8 cellular contexts compared by ENCODE assay signal in the genomic region with DNA sequence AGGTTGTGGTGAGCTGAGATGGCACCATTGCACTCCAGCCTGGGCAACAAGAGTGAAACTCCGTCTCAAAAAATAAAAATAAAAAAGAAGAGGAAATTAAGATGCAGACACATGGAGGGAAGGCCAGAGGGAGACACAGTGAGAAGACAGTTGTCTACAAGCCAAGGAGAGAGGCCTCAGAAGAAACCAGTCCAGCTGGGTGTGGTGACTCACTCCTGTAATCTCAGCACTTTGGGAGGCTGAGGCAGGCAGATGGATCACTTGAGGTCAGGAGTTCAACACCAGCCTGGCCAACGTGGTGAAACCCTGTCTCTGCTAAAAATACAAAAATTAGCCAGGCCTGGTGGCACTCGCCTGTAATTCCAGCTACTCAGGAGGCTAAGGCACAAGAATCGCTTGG.
DNase-seq lines count a peak whose midpoint lies in the region; ATAC-seq and TF ChIP-seq lines count a peak whose summit lies in the region.
"Not testable (repeated sequence)": the region's sequence is repeated elsewhere in the genome, so short reads cannot be mapped to it uniquely, and the experiment has no call there.

No MANE protein-coding gene starts in this region.

- not testable (repeated sequence) for H3K4me3 ChIP-seq in PC-3 (ENCODE audit: low read length); adipocyte (ENCODE audit: low read length); choroid plexus epithelial cell (ENCODE audit: low read depth, low read length); fibroblast of the aortic adventitia (ENCODE audit: low read depth, low read length)

- DNase-seq in EH (ENCODE audit: low read depth) (peak; percentile 77), HS-5 (ENCODE audit: low read depth) (peak; percentile 38), PC-3 (peak; percentile 48), adipocyte (ENCODE audit: low read depth) (peak; percentile 26), choroid plexus epithelial cell (ENCODE audit: low read depth) (peak; percentile 62), fibroblast of the aortic adventitia (ENCODE audit: low read depth) (peak; percentile 84), iris pigment epithelial cell (ENCODE audit: low read depth) (peak; percentile 78)
- DNase-seq in stimulated activated effector memory CD8-positive, alpha-beta T cell treated with anti-CD3 and anti-CD28 coated beads, Interleukin-12 subunit alpha, Interleukin-12 subunit beta, amount 100 ng/mL, for 72 hours (ENCODE audit: low spot score in 2 of 2) = not testable (repeated sequence)

- not testable (repeated sequence) for H3K27me3 ChIP-seq in PC-3 (ENCODE audit: low read length); adipocyte (replicated peaks; ENCODE audit: control insufficient read depth, insufficient read depth, low read length)

- H3K27ac ChIP-seq in PC-3 (ENCODE audit: low read length) = not testable (repeated sequence)

- not testable (repeated sequence) for H3K4me2 ChIP-seq in PC-3 (ENCODE audit: low read length)

- H3K9me2 ChIP-seq in PC-3 (replicated peaks; ENCODE audit: low read length) = not testable (repeated sequence)

- not testable (repeated sequence) for H3K4me3 Mint-ChIP-seq in stimulated activated effector memory CD8-positive, alpha-beta T cell treated with anti-CD3 and anti-CD28 coated beads, Interleukin-12 subunit alpha, Interleukin-12 subunit beta, amount 100 ng/mL, for 72 hours

- H3K27ac Mint-ChIP-seq in stimulated activated effector memory CD8-positive, alpha-beta T cell treated with anti-CD3 and anti-CD28 coated beads, Interleukin-12 subunit alpha, Interleukin-12 subunit beta, amount 100 ng/mL, for 72 hours = peak overlapping the region; percentile 58

- not testable (repeated sequence) for H4K20me1 ChIP-seq in PC-3 (ENCODE audit: low read length)

- not testable (repeated sequence) for BruUV-seq in PC-3 (replicated peaks; lab: Mats Ljungman, UMichigan)

- TF ChIP-seq CTCF in PC-3 (conservative IDR thresholded peaks at IDR 0.05; ENCODE audit: low read depth, low read length); choroid plexus epithelial cell (conservative IDR thresholded peaks at IDR 0.05; ENCODE audit: low read depth, low read length): not testable (repeated sequence)
- TF ChIP-seq CTCF in fibroblast of the aortic adventitia (IDR thresholded peaks at IDR 0.05; ENCODE audit: insufficient read depth, low read length) = peak; percentile 3

- not testable (repeated sequence) for H3K9ac ChIP-seq in PC-3 (ENCODE audit: low read length); adipocyte (ENCODE audit: low read length)

- not testable (repeated sequence) for H3K79me2 ChIP-seq in PC-3 (ENCODE audit: low read length)

- not testable (repeated sequence) for H3K9me3 Mint-ChIP-seq in stimulated activated effector memory CD8-positive, alpha-beta T cell treated with anti-CD3 and anti-CD28 coated beads, Interleukin-12 subunit alpha, Interleukin-12 subunit beta, amount 100 ng/mL, for 72 hours

- H3F3A ChIP-seq in PC-3 (ENCODE audit: low read length, unreplicated experiment) = not testable (repeated sequence)

- CTCF ChIA-PET in PC-3 (lab: Charles Lee) = not testable (repeated sequence)

- not testable (repeated sequence) for H3K4me1 ChIP-seq in PC-3 (ENCODE audit: insufficient read depth, low read length)
- peaks cover 31% of the 10 kb centered on the region for H3K4me1 ChIP-seq in adipocyte (ENCODE audit: control insufficient read depth, insufficient read depth, low read length)

- not testable (repeated sequence) for H3K36me3 ChIP-seq in PC-3 (ENCODE audit: low read depth, low read length); adipocyte (ENCODE audit: control insufficient read depth, insufficient read depth, low read length, severe bottlenecking)

- not testable (repeated sequence) for H2AFZ ChIP-seq in PC-3 (ENCODE audit: low read length)

- POLR2A ChIA-PET in PC-3 (lab: Charles Lee; ENCODE audit: unreplicated experiment) = not testable (repeated sequence)

- H3K4me1 Mint-ChIP-seq in stimulated activated effector memory CD8-positive, alpha-beta T cell treated with anti-CD3 and anti-CD28 coated beads, Interleukin-12 subunit alpha, Interleukin-12 subunit beta, amount 100 ng/mL, for 72 hours = peaks cover 13% of the 10 kb centered on the region

- intact Hi-C loops in PC-3 (cut with micrococcal nuclease) = not testable (repeated sequence)

- ATAC-seq in PC-3 = not testable (repeated sequence)
- peak; percentile 55 for ATAC-seq in stimulated activated effector memory CD8-positive, alpha-beta T cell treated with anti-CD3 and anti-CD28 coated beads, Interleukin-12 subunit alpha, Interleukin-12 subunit beta, amount 100 ng/mL, for 72 hours

- not testable (repeated sequence) for H3K36me3 Mint-ChIP-seq in stimulated activated effector memory CD8-positive, alpha-beta T cell treated with anti-CD3 and anti-CD28 coated beads, Interleukin-12 subunit alpha, Interleukin-12 subunit beta, amount 100 ng/mL, for 72 hours

- not testable (repeated sequence) for H3K9me3 ChIP-seq in PC-3 (ENCODE audit: low read length); adipocyte (ENCODE audit: control insufficient read depth, low read length)
